ENCODE assay signal across 32 cellular contexts in the genomic region with DNA sequence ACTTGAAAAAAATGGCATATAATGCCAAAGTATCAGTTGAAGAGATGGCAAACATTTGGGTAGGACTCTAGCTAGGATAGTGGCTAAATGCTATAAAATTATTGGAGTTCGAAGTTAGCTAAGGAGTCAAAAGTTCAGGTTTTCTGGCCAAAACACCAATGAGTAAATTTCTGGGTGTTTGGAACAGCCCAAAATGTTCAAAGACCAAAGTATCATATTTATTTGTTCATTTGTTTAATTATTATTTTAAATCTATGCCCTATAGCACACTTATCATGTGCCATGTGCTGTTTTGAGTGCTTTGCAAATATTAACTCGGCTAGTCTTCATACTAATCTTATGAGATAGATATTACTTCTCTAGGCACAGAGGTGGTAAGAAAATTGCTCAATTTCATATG.
"Had no signal": no experiment of that assay in that cellular context is flagged by ENCODE, and none has a peak within 500 bp of the region (broad histone marks: within the 10 kb centered on the region; RNA-seq: fewer than 3 reads in every experiment).

No MANE protein-coding gene starts in this region.

- H3K36me3 ChIP-seq: adrenal gland, WERI-Rb-1 had no signal

- H3K4me3 ChIP-seq: adrenal gland, body of pancreas had no signal

- DNase-seq: activated B cell treated with CpG ODN at 0.5 μM for 24 hours; activated CD4-positive, alpha-beta T cell treated with anti-CD3 and anti-CD28 coated beads for 48 hours; activated CD4-positive, alpha-beta T cell treated with anti-CD3 and anti-CD28 coated beads, Interleukin-2, amount 50 U/mL, for 1 hour; activated CD4-positive, alpha-beta T cell treated with anti-CD3 and anti-CD28 coated beads, Interleukin-2, amount 50 U/mL, for 48 hours; activated CD8-positive, alpha-beta memory T cell treated with anti-CD3 and anti-CD28 coated beads, Interleukin-2, amount 10 ng/mL, durations not matched to agents 7 days and 5 days; activated CD8-positive, alpha-beta memory T cell treated with anti-CD3 and anti-CD28 coated beads, Interleukin-2, amount 50 U/mL, for 4 hours; activated CD8-positive, alpha-beta T cell treated with anti-CD3 and anti-CD28 coated beads for 36 hours; activated effector memory CD4-positive, alpha-beta T cell treated with anti-CD3 and anti-CD28 coated beads, Interleukin-2, amount 50 U/mL, for 16 hours; activated naive CD4-positive, alpha-beta T cell treated with anti-CD3 and anti-CD28 coated beads for 36 hours; activated naive CD8-positive, alpha-beta T cell treated with anti-CD3 and anti-CD28 coated beads for 36 hours; activated naive CD8-positive, alpha-beta T cell treated with anti-CD3 and anti-CD28 coated beads, Interleukin-2, amount 50 U/mL, for 24 hours; activated T-cell treated with anti-CD3 and anti-CD28 coated beads, Interleukin-2, amount 50 U/mL, for 1 hour; activated T-cell treated with anti-CD3 and anti-CD28 coated beads, Interleukin-2, amount 50 U/mL, for 48 hours; adrenal gland; amygdala; aorta; body of pancreas; caudate nucleus; cortex of kidney; dermis blood vessel endothelial cell; effector CD4-positive, alpha-beta T cell; effector memory CD8-positive, alpha-beta T cell; foreskin fibroblast; head of caudate nucleus; T-helper 1 cell; T-helper 17 cell; T1000; WERI-Rb-1 had no signal

- H3K4me1 ChIP-seq: adrenal gland, body of pancreas had no signal

- H3K27ac ChIP-seq: adrenal gland, body of pancreas, WERI-Rb-1 had no signal

- ATAC-seq: activated CD4-positive, CD25-positive, alpha-beta regulatory T cell treated with anti-CD3 and anti-CD28 coated beads, Interleukin-2, amount 50 U/mL, for 24 hours; activated CD8-positive, alpha-beta memory T cell treated with anti-CD3 and anti-CD28 coated beads, Interleukin-2, amount 10 ng/mL, durations not matched to agents 7 days and 5 days; activated CD8-positive, alpha-beta T cell treated with anti-CD3 and anti-CD28 coated beads for 36 hours; activated naive CD8-positive, alpha-beta T cell treated with anti-CD3 and anti-CD28 coated beads, Interleukin-2, amount 50 U/mL, for 24 hours; body of pancreas; effector memory CD8-positive, alpha-beta T cell; esophagus mucosa; T-helper 17 cell had no signal

- H3K27me3 ChIP-seq: body of pancreas had no signal

- FAIRE-seq: endometrium, frontal cortex had no signal

- H3K9me3 ChIP-seq: adrenal gland, body of pancreas had no signal
